20 cellular contexts compared by ENCODE assay signal in the genomic region with DNA sequence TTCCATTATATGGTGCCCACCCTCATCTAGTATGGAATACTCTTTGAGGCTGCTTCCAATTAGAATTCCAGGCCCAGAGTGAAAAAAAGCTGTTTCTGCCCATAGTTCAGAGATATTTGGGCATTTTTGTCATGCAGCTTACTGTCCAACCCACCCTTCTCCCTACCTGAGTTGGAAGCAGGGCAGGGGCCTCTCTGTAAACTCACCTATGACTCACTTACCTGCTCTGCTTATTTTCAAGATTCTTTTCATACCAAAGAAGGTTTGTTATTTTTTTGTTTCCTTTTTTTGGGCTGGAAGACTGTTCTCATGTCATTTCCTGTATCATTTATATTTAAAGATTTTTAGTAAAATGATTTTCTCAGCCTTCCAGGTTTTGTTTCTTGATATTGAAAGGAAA. TPM values are rescaled to one million over a fixed set of nuclear protein-coding genes. Genes with fewer than 3 reads are reported as not detected.
A peak's percentile ranks its signal among the peaks of the same experiment; 100 is the strongest.
DNase-seq lines count a peak whose midpoint lies in the region; ATAC-seq and TF ChIP-seq lines count a peak whose summit lies in the region.
"Had no signal": no experiment of that assay in that cellular context is flagged by ENCODE, and none has a peak within 500 bp of the region (broad histone marks: within the 10 kb centered on the region; RNA-seq: fewer than 3 reads in every experiment).

No MANE protein-coding gene starts in this region.

- no peaks in the 10 kb centered on the region for H3K9me3 Mint-ChIP-seq in activated naive CD4-positive, alpha-beta T cell treated with anti-CD3 and anti-CD28 coated beads, Interleukin-2, amount 50 U/mL, for 72 hours

- H3K27ac ChIP-seq in HCT116 (ENCODE audit: low read depth, low read length) (peak overlapping the region; percentile 87), PC-9 (peak overlapping the region; percentile 48), foreskin keratinocyte (peak overlapping the region; percentile 85), osteoblast (ENCODE audit: low read depth, low read length) (no peak overlapping the region)
- H3K27ac ChIP-seq: KMS-11 had no signal

- DNase-seq in HCT116 (ENCODE audit: low read depth, low spot score), result no peak
- peak; percentile 68 to 81 for DNase-seq in PC-9
- peak; percentile 55 to 74 for DNase-seq in foreskin keratinocyte
- no peak for DNase-seq in osteoblast (ENCODE audit: insufficient read length, low spot score, missing footprints)
- DNase-seq in NCI-H226, result no peak
- no peak for DNase-seq in AG08395 (ENCODE audit: low spot score)
- DNase-seq in NCI-H1694 treated with DMSO at 0.1 percent for 48 hours (lab: John Stamatoyannopoulos, UW), result no peak
- DNase-seq in activated naive CD4-positive, alpha-beta T cell treated with anti-CD3 and anti-CD28 coated beads, Interleukin-2, amount 50 U/mL, for 72 hours (ENCODE audit: low spot score in 2 of 2), result no peak
- DNase-seq: ACHN; AML-193; NCI-H1417 treated with DMSO at 0.1 percent for 48 hours; NCI-H2029 treated with DMSO at 0.1 percent for 48 hours; NCI-H2171; NCI-H446 treated with DMSO at 0.1 percent for 48 hours; NK-92 treated with Interleukin-12 subunit alpha and Interleukin-12 subunit beta, amount 100 ng/mL, for 24 hours; SHP77 treated with DMSO at 0.1 percent for 48 hours; SK-N-SH had no signal

- no peaks in the 10 kb centered on the region for H3K36me3 ChIP-seq in HCT116 (ENCODE audit: control insufficient read depth in 1 of 2, insufficient read depth in 2 of 2, low read length in 2 of 2)
- no peaks in the 10 kb centered on the region for H3K36me3 ChIP-seq in PC-9 (ENCODE audit: low read depth)
- no peaks in the 10 kb centered on the region for H3K36me3 ChIP-seq in osteoblast (ENCODE audit: insufficient read depth, low read length)

- no peaks in the 10 kb centered on the region for H3K36me3 Mint-ChIP-seq in activated naive CD4-positive, alpha-beta T cell treated with anti-CD3 and anti-CD28 coated beads, Interleukin-2, amount 50 U/mL, for 72 hours
- H3K36me3 Mint-ChIP-seq: CD14-positive monocyte had no signal

- RAD21 ChIA-PET in HCT116 (lab: Charles Lee; ENCODE audit: low non-redundant PET in 1 of 2, low total read pairs in 2 of 2, uncharacterized antibody in 2 of 2, unreplicated experiment in 2 of 2), result no interaction called here

- TF ChIP-seq POLR2A in HCT116 (IDR thresholded peaks at IDR 0.05; ENCODE audit: borderline replicate concordance, extremely low read depth, insufficient read depth, insufficient read length), result no peak

- H3K9ac ChIP-seq in HCT116 (ENCODE audit: low read length), result peak overlapping the region; percentile 49
- H3K9ac ChIP-seq: KMS-11, SK-N-SH had no signal

- H3K79me2 ChIP-seq in HCT116 (ENCODE audit: insufficient read depth, low read length), result no peaks in the 10 kb centered on the region
- H3K79me2 ChIP-seq in PC-9 (ENCODE audit: low read depth), result no peaks in the 10 kb centered on the region
- no peaks in the 10 kb centered on the region for H3K79me2 ChIP-seq in osteoblast (ENCODE audit: insufficient read depth, low read length)

- no peak overlapping the region for H3K27ac Mint-ChIP-seq in activated naive CD4-positive, alpha-beta T cell treated with anti-CD3 and anti-CD28 coated beads, Interleukin-2, amount 50 U/mL, for 72 hours
- H3K27ac Mint-ChIP-seq: CD14-positive monocyte had no signal

- POLR2A ChIA-PET in HCT116 (lab: Charles Lee) (interaction anchor here (2.3 kb wide), 1 partner anchor 10 kb away, joined by 5 read pairs; no protein-coding TSS in a partner anchor), PC-9 (lab: Charles Lee; ENCODE audit: unreplicated experiment) (no interaction called here)

- H3K9me3 ChIP-seq in HCT116 (ENCODE audit: control insufficient read depth in 1 of 2, insufficient read depth in 1 of 2, low read depth in 1 of 2, low read length in 2 of 2) (no peaks in the 10 kb centered on the region), PC-9 (ENCODE audit: insufficient read depth, low read depth) (peaks cover 19% of the 10 kb centered on the region), osteoblast (ENCODE audit: low read depth, low read length) (no peaks in the 10 kb centered on the region)
- H3K9me3 ChIP-seq: SK-N-SH had no signal

- no TSS peak for BruUV-seq in HCT116 (replicated peaks; lab: Mats Ljungman, UMichigan)
- no TSS peak for BruUV-seq in PC-9 (replicated peaks; lab: Mats Ljungman, UMichigan)

- peak overlapping the region; percentile 72 for H3K4me2 ChIP-seq in HCT116 (ENCODE audit: low read length)
- H3K4me2 ChIP-seq in PC-9, result peak overlapping the region; percentile 30
- H3K4me2 ChIP-seq in osteoblast (ENCODE audit: insufficient read depth, low read length), result no peak overlapping the region
- H3K4me2 ChIP-seq: KMS-11, SK-N-SH had no signal

- intact Hi-C loops in HCT116 (cut with micrococcal nuclease) (no loop called here), PC-9 (cut with micrococcal nuclease; ENCODE audit: unreplicated experiment) (loop anchor here (1.0 kb wide), 2 partner anchors 56 to 156 kb away; a partner anchor contains a TSS)

- no peaks in the 10 kb centered on the region for H4K20me1 ChIP-seq in HCT116 (ENCODE audit: insufficient read depth)
- H4K20me1 ChIP-seq in PC-9 (ENCODE audit: insufficient read depth), result no peaks in the 10 kb centered on the region
- no peaks in the 10 kb centered on the region for H4K20me1 ChIP-seq in osteoblast (ENCODE audit: insufficient read depth, low read length)

- CTCF ChIA-PET in HCT116 (lab: Charles Lee), result no interaction called here
- CTCF ChIA-PET in PC-9 (lab: Charles Lee), result no interaction called here

- TF ChIP-seq CTCF in HCT116 (IDR thresholded peaks at IDR 0.05 in 2 of 3, conservative IDR thresholded peaks at IDR 0.05 in 1 of 3; ENCODE audit: borderline replicate concordance in 1 of 3, insufficient read depth in 1 of 3, low read depth in 2 of 3, low read length in 2 of 3), result no peak
- no peak for TF ChIP-seq CTCF in PC-9 (conservative IDR thresholded peaks at IDR 0.05)
- no peak for TF ChIP-seq CTCF in foreskin keratinocyte (conservative IDR thresholded peaks at IDR 0.05)
- no peak for TF ChIP-seq CTCF in osteoblast (IDR thresholded peaks at IDR 0.05; ENCODE audit: extremely low read depth, low read depth, low read length)

- ATAC-seq in HCT116, result peak; percentile 80
- ATAC-seq in foreskin keratinocyte, result peak; percentile 64
- ATAC-seq in activated naive CD4-positive, alpha-beta T cell treated with anti-CD3 and anti-CD28 coated beads, Interleukin-2, amount 50 U/mL, for 72 hours, result no peak
- ATAC-seq: GM12878 had no signal

- no peak for TF ChIP-seq RAD21 in HCT116 (IDR thresholded peaks at IDR 0.05; ENCODE audit: low read depth)

- H3K4me3 ChIP-seq in HCT116 (replicated peaks in 1 of 2; ENCODE audit: low read depth in 1 of 2, low read length in 2 of 2) (peak overlapping the region in 1 of 2 experiments; percentile 28; a peak in 2 of 4 replicates), PC-9 (0 out of 2 replicates have a peak overlapping the region, but pooled peaks have one; percentile 2), osteoblast (ENCODE audit: insufficient read depth, low read length) (no peak overlapping the region)
- H3K4me3 ChIP-seq: GM12878 had no signal

- H3K9me2 ChIP-seq in HCT116 (ENCODE audit: insufficient read depth) (no peaks in the 10 kb centered on the region), PC-9 (ENCODE audit: insufficient read depth) (no peaks in the 10 kb centered on the region; the same call in 1 of the 2 replicates)
- H3K9me2 ChIP-seq: SK-N-SH had no signal

- peaks cover 23% of the 10 kb centered on the region for H3F3A ChIP-seq in PC-9 (ENCODE audit: insufficient read depth, low read depth)

- H3K4me1 ChIP-seq in HCT116 (ENCODE audit: control insufficient read depth in 1 of 2, insufficient read depth in 2 of 2, low read length in 2 of 2) (peaks cover 70 to 90% of the 10 kb centered on the region in 2 experiments), PC-9 (replicated peaks; ENCODE audit: insufficient read depth) (peaks cover 45% of the 10 kb centered on the region), foreskin keratinocyte (peaks cover 20% of the 10 kb centered on the region), osteoblast (ENCODE audit: insufficient read depth, low read length) (peaks cover 20% of the 10 kb centered on the region)

- H2AFZ ChIP-seq in HCT116 (ENCODE audit: low read depth, low read length, poor library complexity, severe bottlenecking) (no peak overlapping the region), PC-9 (no peak overlapping the region), osteoblast (ENCODE audit: low read length) (peak overlapping the region; percentile 52)

- H3K27me3 ChIP-seq in HCT116 (ENCODE audit: insufficient read depth, low read length) (no peaks in the 10 kb centered on the region), PC-9 (ENCODE audit: insufficient read depth, low read depth) (no peaks in the 10 kb centered on the region), foreskin keratinocyte (no peaks in the 10 kb centered on the region), osteoblast (ENCODE audit: insufficient read depth, low read length) (no peaks in the 10 kb centered on the region)

TF ChIP-seq in HCT116, 20 proteins besides CTCF, POLR2A, EP300 and RAD21 (continues in another document):
- TF ChIP-seq SRF (IDR thresholded peaks at IDR 0.05; ENCODE audit: low read depth), result 0 out of 2 replicates have a peak, but pooled peaks have one; percentile 45

RNA-seq across cellular contexts. Expression of a gene that starts 38.4 kb away (rescaled TPM):
- total RNA-seq in HCT116 (2021; ENCODE audit: unreplicated experiment) (17.8 TPM), PC-9 (2021) (13.4 and 27.5 TPM in 2 replicates), foreskin keratinocyte (7.3 and 8.1 TPM in 2 replicates), osteoblast (0.29 and 0.36 TPM in 2 replicates)
- polyA plus RNA-seq in HCT116 (2012), result 21.5 and 28.7 TPM in 2 replicates
- polyA plus RNA-seq in foreskin keratinocyte, result 6.9 and 9.2 TPM in 2 replicates
- not detected for total RNA-seq in activated naive CD4-positive, alpha-beta T cell treated with anti-CD3 and anti-CD28 coated beads, Interleukin-2, amount 50 U/mL, for 72 hours
- polyA plus RNA-seq: CD14-positive monocyte, GM12878 had no signal

RNA-seq across cellular contexts. Expression of a gene that starts 55.7 kb away (rescaled TPM):
- total RNA-seq in HCT116 (2021; ENCODE audit: unreplicated experiment), result 1,605 TPM
- polyA plus RNA-seq in HCT116 (2012), result 428 and 446 TPM in 2 replicates
- 368 and 419 TPM in 2 replicates for total RNA-seq in PC-9 (2021)
- total RNA-seq in foreskin keratinocyte, result 176 and 193 TPM in 2 replicates
- 52.5 and 58.9 TPM in 2 replicates for polyA plus RNA-seq in foreskin keratinocyte
- 99.6 and 108 TPM in 2 replicates for total RNA-seq in osteoblast
- total RNA-seq in activated naive CD4-positive, alpha-beta T cell treated with anti-CD3 and anti-CD28 coated beads, Interleukin-2, amount 50 U/mL, for 72 hours, result 10 to 100 TPM; 35.3 to 70.5 TPM

Comparison
In these comparisons a context has a peak if more than half of its experiments do, and no peak if none do; other contexts are left out.
1. ATAC-seq: peak in HCT116 (single experiment) and foreskin keratinocyte (single experiment); none in activated naive CD4-positive, alpha-beta T cell treated with anti-CD3 and anti-CD28 coated beads, Interleukin-2, amount 50 U/mL, for 72 hours (0 of 2).
2. DNase-seq: peak in PC-9 (2 of 2) and foreskin keratinocyte (2 of 2); none in HCT116 (single experiment), osteoblast (single experiment), NCI-H226 (single experiment), AG08395 (single experiment), NCI-H1694 treated with DMSO at 0.1 percent for 48 hours (single experiment) and activated naive CD4-positive, alpha-beta T cell treated with anti-CD3 and anti-CD28 coated beads, Interleukin-2, amount 50 U/mL, for 72 hours (0 of 2).